15 cellular contexts compared by ENCODE assay signal in genomic region chrX:37380920-37381319, GRCh38. TPM values are rescaled to one million over a fixed set of nuclear protein-coding genes. Genes with fewer than 3 reads are reported as not detected.
A peak's percentile ranks its signal among the peaks of the same experiment; 100 is the strongest.
DNase-seq lines count a peak whose midpoint lies in the region; ATAC-seq and TF ChIP-seq lines count a peak whose summit lies in the region.
"Had no signal": no experiment of that assay in that cellular context is flagged by ENCODE, and none has a peak within 500 bp of the region (broad histone marks: within the 10 kb centered on the region; RNA-seq: fewer than 3 reads in every experiment).

No MANE protein-coding gene starts in this region.

- no peak overlapping the region for H3K9ac ChIP-seq in neural progenitor cell
- H3K9ac ChIP-seq: BLaER1 had no signal

- no peaks in the 10 kb centered on the region for H3K36me3 ChIP-seq in neural progenitor cell
- H3K36me3 ChIP-seq: BLaER1, stomach had no signal

- no peak overlapping the region for H3K4me3 ChIP-seq in AG04450 (ENCODE audit: low read depth, low read length)
- H3K4me3 ChIP-seq in neural progenitor cell = no peak overlapping the region
- H3K4me3 ChIP-seq: BLaER1, stomach had no signal

- no peak overlapping the region for H2AFZ ChIP-seq in neural progenitor cell (replicated peaks)

- no peaks in the 10 kb centered on the region for H3K4me1 ChIP-seq in neural progenitor cell
- H3K4me1 ChIP-seq: BLaER1 had no signal

- H3K27ac ChIP-seq in AG04450 (ENCODE audit: low read depth, low read length) = no peak overlapping the region
- H3K27ac ChIP-seq in neural progenitor cell = no peak overlapping the region
- H3K27ac ChIP-seq: BLaER1, stomach had no signal

- H3K9me3 ChIP-seq in AG04450 (ENCODE audit: control insufficient read depth, insufficient read depth, low read length) = no peaks in the 10 kb centered on the region
- H3K9me3 ChIP-seq in neural progenitor cell (ENCODE audit: low read depth) = no peaks in the 10 kb centered on the region
- H3K9me3 ChIP-seq: BLaER1, stomach had no signal

- POLR2A ChIA-PET in AG04450 (lab: Yijun Ruan, JAX) = no interaction called here

- peaks cover 3% of the 10 kb centered on the region for H3K9me3 Mint-ChIP-seq in neural progenitor cell

- H4K20me1 ChIP-seq in neural progenitor cell (ENCODE audit: low read depth) = no peaks in the 10 kb centered on the region
- H4K20me1 ChIP-seq: BLaER1 had no signal

- peaks cover 2% of the 10 kb centered on the region for H3K27me3 Mint-ChIP-seq in neural progenitor cell (ENCODE audit: insufficient read depth, low read depth)

- no peaks in the 10 kb centered on the region for H3K79me2 ChIP-seq in neural progenitor cell (ENCODE audit: low read depth)

- H3K36me3 Mint-ChIP-seq in neural progenitor cell = no peaks in the 10 kb centered on the region

- H3K4me1 Mint-ChIP-seq in neural progenitor cell = no peaks in the 10 kb centered on the region

- CTCF ChIA-PET in AG04450 (lab: Charles Lee) = no interaction called here

- DNase-seq in AG04450 (ENCODE audit: low read depth, low spot score) (peak; percentile 15), HT1080 (ENCODE audit: low read depth) (peak; percentile 64), brain pericyte (ENCODE audit: low read depth, low spot score) (peak; percentile 56), kidney tubule cell (ENCODE audit: low spot score) (peak; percentile 81), neural progenitor cell (ENCODE audit: low spot score) (no peak), NCI-H345 treated with DMSO at 0.1 percent for 48 hours (lab: John Stamatoyannopoulos, UW; ENCODE audit: unreplicated experiment) (no peak), NCI-H128 (lab: John Stamatoyannopoulos, UW; ENCODE audit: unreplicated experiment) (no peak)
- DNase-seq: activated effector memory CD4-positive, alpha-beta T cell treated with anti-CD3 and anti-CD28 coated beads, Interleukin-2, amount 50 U/mL, for 16 hours; midbrain; NCI-H69; stimulated activated CD4-positive, alpha-beta T cell treated with anti-CD3 and anti-CD28 coated beads, Interleukin-15, amount 100 ng/mL, for 24 hours; stomach; T-helper 9 cell had no signal

- no peaks in the 10 kb centered on the region for H3F3A ChIP-seq in neural progenitor cell (ENCODE audit: low read depth)

- H3K27ac Mint-ChIP-seq in neural progenitor cell = no peak overlapping the region

- H3K4me2 ChIP-seq in neural progenitor cell = no peak overlapping the region
- H3K4me2 ChIP-seq: BLaER1 had no signal

- no peak overlapping the region for H3K4me3 Mint-ChIP-seq in neural progenitor cell

- H3K27me3 ChIP-seq in AG04450 (ENCODE audit: control insufficient read depth, insufficient read depth, low read length) = no peaks in the 10 kb centered on the region
- H3K27me3 ChIP-seq in neural progenitor cell = no peaks in the 10 kb centered on the region
- H3K27me3 ChIP-seq: BLaER1, stomach had no signal

- ATAC-seq in GM19324 (IDR thresholded peaks at IDR 0.05; ENCODE audit: low FRiP score, unreplicated experiment) = no peak

- TF ChIP-seq CTCF in AG04450 (IDR thresholded peaks at IDR 0.05; ENCODE audit: low read depth, low read length) (no peak), neural progenitor cell (IDR thresholded peaks at IDR 0.05) (no peak)

RNA-seq across cellular contexts. Expression of gene PRRG1, which starts 31.8 kb away (rescaled TPM):
- 28.6 and 39.3 TPM in 2 replicates for polyA plus RNA-seq in AG04450 (2011; rRNA removed)
- 28.5 and 28.7 TPM in 2 replicates for polyA minus RNA-seq in AG04450 (2011; rRNA and poly(A)+ RNA removed)
- total RNA-seq in HT1080 (2014; rRNA removed; shearing (Covaris generic)) = 9.9 and 13.7 TPM in 2 replicates
- polyA plus RNA-seq in HT1080 (2015; cell fraction: cytosol; rRNA removed) = 11.0 and 15.7 TPM in 2 replicates
- polyA plus RNA-seq in HT1080 (2015; cell fraction: nucleus; rRNA removed) = 13.1 and 16.0 TPM in 2 replicates
- total RNA-seq in neural progenitor cell (ENCODE audit: low replicate concordance) = 6.9 and 8.7 TPM in 2 replicates

Comparison
In these comparisons a context has a peak if more than half of its experiments do, and no peak if none do; other contexts are left out.
1. DNase-seq: peak in AG04450 (single experiment), HT1080 (single experiment), brain pericyte (single experiment) and kidney tubule cell (single experiment); none in neural progenitor cell (single experiment), NCI-H345 treated with DMSO at 0.1 percent for 48 hours (single experiment) and NCI-H128 (single experiment).